ENCODE assay signal across 10 cellular contexts in genomic region chr22:40182231-40182835, GRCh38. TPM values are rescaled to one million over a fixed set of nuclear protein-coding genes. Genes with fewer than 3 reads are reported as not detected.
DNase-seq lines count a peak whose midpoint lies in the region; ATAC-seq, FAIRE-seq and TF ChIP-seq lines count a peak whose summit lies in the region.
"Had no signal": no experiment of that assay in that cellular context is flagged by ENCODE, and none has a peak within 500 bp of the region (broad histone marks: within the 10 kb centered on the region; RNA-seq: fewer than 3 reads in every experiment).

No MANE protein-coding gene starts in this region.

- H3K9me3 Mint-ChIP-seq in Caco-2 (ENCODE audit: unreplicated experiment) (peaks cover 10% of the 10 kb centered on the region), endodermal cell (peaks cover 5% of the 10 kb centered on the region)

- H3K27ac Mint-ChIP-seq in Caco-2 (ENCODE audit: unreplicated experiment): peak overlapping the region; percentile 43
- H3K27ac Mint-ChIP-seq in endodermal cell: peak overlapping the region; percentile 89

- H3K9ac ChIP-seq in endodermal cell (ENCODE audit: extremely low read depth, low read length, poor library complexity, severe bottlenecking): no peak overlapping the region
- no peak overlapping the region for H3K9ac ChIP-seq in kidney (ENCODE audit: low read length in 2 of 2)

- H3K4me3 ChIP-seq in Caco-2 (ENCODE audit: low read depth, low read length): no peak overlapping the region
- peak overlapping the region; percentile 32 for H3K4me3 ChIP-seq in endodermal cell (ENCODE audit: low read length)
- peak overlapping the region in 1 of 2 experiments; percentile 22 for H3K4me3 ChIP-seq in neutrophil (ENCODE audit: low read depth in 1 of 2, low read length in 1 of 2)
- H3K4me3 ChIP-seq in kidney (ENCODE audit: low read length in 2 of 2): no peak overlapping the region

- H3K4me1 Mint-ChIP-seq in Caco-2 (ENCODE audit: low read depth, unreplicated experiment) (peaks cover 43% of the 10 kb centered on the region), endodermal cell (peaks cover 57% of the 10 kb centered on the region)

- H3K9me3 ChIP-seq in Caco-2 (no peaks in the 10 kb centered on the region), endodermal cell (ENCODE audit: control insufficient read depth, low read length) (no peaks in the 10 kb centered on the region), neutrophil (no peaks in the 10 kb centered on the region), kidney (ENCODE audit: control insufficient read depth in 1 of 2, low read length in 2 of 2) (no peaks in the 10 kb centered on the region)

- no TSS peak for BruUV-seq in Caco-2 (replicated peaks; lab: Mats Ljungman, UMichigan)

- ATAC-seq in HG03108 (IDR thresholded peaks at IDR 0.05; ENCODE audit: unreplicated experiment): no peak

- DNase-seq in Caco-2 (no peak), NCI-H82 treated with DMSO at 0.1 percent for 48 hours (lab: John Stamatoyannopoulos, UW; ENCODE audit: unreplicated experiment) (peak; percentile 46), endodermal cell (no peak), putamen (ENCODE audit: low spot score) (no peak), urothelium cell line (ENCODE audit: low spot score) (no peak), kidney (no peak)
- DNase-seq: NCI-H345; stimulated activated CD4-positive, alpha-beta T cell treated with anti-CD3 and anti-CD28 coated beads, Interleukin-4, amount 100 ng/mL, for 24 hours had no signal

- FAIRE-seq in urothelium cell line (lab: Jason Lieb, UNC) (no peak), kidney (lab: Jason Lieb, UNC) (no peak)

- 100% methylated on average over 4 of the region's 4 CpGs; no CpG with 5 or more reads in 1 of the 2 experiments for WGBS in endodermal cell (ENCODE audit: insufficient coverage in 1 of 2, insufficient read length in 1 of 2), 2 experiments

- H3K4me1 ChIP-seq in Caco-2 (peaks cover 33% of the 10 kb centered on the region), endodermal cell (ENCODE audit: control insufficient read depth, insufficient read depth, low read length) (peaks cover 28% of the 10 kb centered on the region), neutrophil (ENCODE audit: control insufficient read depth in 1 of 2, insufficient read depth in 1 of 2, low read depth in 1 of 2, low read length in 1 of 2) (peaks cover 73 to 81% of the 10 kb centered on the region in 2 experiments), kidney (ENCODE audit: control insufficient read depth in 1 of 2, insufficient read depth in 1 of 2, low read depth in 1 of 2, low read length in 2 of 2) (peaks cover 18 to 29% of the 10 kb centered on the region in 2 donors)

- no peaks in the 10 kb centered on the region for H3K27me3 ChIP-seq in Caco-2 (replicated peaks; ENCODE audit: control insufficient read depth, insufficient read depth, low read length)
- H3K27me3 ChIP-seq in endodermal cell (ENCODE audit: control insufficient read depth, insufficient read depth, low read length, poor library complexity, severe bottlenecking): no peaks in the 10 kb centered on the region
- H3K27me3 ChIP-seq in neutrophil: no peaks in the 10 kb centered on the region

- H3K27me3 Mint-ChIP-seq in Caco-2 (ENCODE audit: insufficient read depth, unreplicated experiment) (peaks cover 2% of the 10 kb centered on the region), endodermal cell (ENCODE audit: insufficient read depth) (no peaks in the 10 kb centered on the region)

- intact Hi-C loops in Caco-2 (cut with micrococcal nuclease; ENCODE audit: unreplicated experiment): no loop called here
- intact Hi-C loops in kidney (cut with DNase I): no loop called here

- H3K4me3 Mint-ChIP-seq in Caco-2 (ENCODE audit: unreplicated experiment) (no peak overlapping the region), endodermal cell (no peak overlapping the region)

- no peaks in the 10 kb centered on the region for H3K36me3 ChIP-seq in Caco-2 (ENCODE audit: control insufficient read depth, insufficient read depth, low read length)
- no peaks in the 10 kb centered on the region for H3K36me3 ChIP-seq in endodermal cell (ENCODE audit: control insufficient read depth, insufficient read depth, low read length)
- no peaks in the 10 kb centered on the region for H3K36me3 ChIP-seq in neutrophil
- H3K36me3 ChIP-seq in kidney (ENCODE audit: control insufficient read depth in 1 of 2, insufficient read depth in 2 of 2, low read length in 2 of 2): no peaks in the 10 kb centered on the region

- POLR2A ChIA-PET in Caco-2 (lab: Charles Lee): no interaction called here

- H3K36me3 Mint-ChIP-seq in Caco-2 (ENCODE audit: insufficient read depth, unreplicated experiment) (peaks cover 17% of the 10 kb centered on the region), endodermal cell (ENCODE audit: low read depth) (peaks cover 5% of the 10 kb centered on the region)

- TF ChIP-seq CTCF in Caco-2 (IDR thresholded peaks at IDR 0.05; ENCODE audit: insufficient read depth in 1 of 2, low read depth in 1 of 2, low read length in 1 of 2, severe bottlenecking in 1 of 2, unreplicated experiment in 1 of 2): no peak
- TF ChIP-seq CTCF in endodermal cell (conservative IDR thresholded peaks at IDR 0.05): no peak
- no peak for TF ChIP-seq CTCF in neutrophil (IDR thresholded peaks at IDR 0.05)
- no peak for TF ChIP-seq CTCF in kidney (IDR thresholded peaks at IDR 0.05; ENCODE audit: borderline replicate concordance, extremely low read depth, insufficient read depth)

- H3K27ac ChIP-seq in endodermal cell (ENCODE audit: low read depth, low read length) (no peak overlapping the region), neutrophil (peak overlapping the region; percentile 80), kidney (ENCODE audit: low read depth in 2 of 2, low read length in 2 of 2) (no peak overlapping the region)

- CTCF ChIA-PET in Caco-2 (lab: Charles Lee): no interaction called here

RNA-seq across cellular contexts. Expression of gene TNRC6B, which starts 4.6 kb away (rescaled TPM):
- total RNA-seq in Caco-2 (2022): 22.1 and 23.5 TPM in 2 replicates
- total RNA-seq in endodermal cell: 10 to 100 TPM; 57.5 to 62.5 TPM
- polyA plus RNA-seq in endodermal cell (2013, experiment 1 of 2): 13.7 TPM
- polyA plus RNA-seq in endodermal cell (2013, experiment 2 of 2): 14.7 TPM
- total RNA-seq in kidney: 63.2 TPM
- 2.7 TPM for polyA plus RNA-seq in kidney (ENCODE audit: insufficient read depth, low read depth, low replicate concordance)
